ENCODE assay signal across 1 cellular context in the genomic region with DNA sequence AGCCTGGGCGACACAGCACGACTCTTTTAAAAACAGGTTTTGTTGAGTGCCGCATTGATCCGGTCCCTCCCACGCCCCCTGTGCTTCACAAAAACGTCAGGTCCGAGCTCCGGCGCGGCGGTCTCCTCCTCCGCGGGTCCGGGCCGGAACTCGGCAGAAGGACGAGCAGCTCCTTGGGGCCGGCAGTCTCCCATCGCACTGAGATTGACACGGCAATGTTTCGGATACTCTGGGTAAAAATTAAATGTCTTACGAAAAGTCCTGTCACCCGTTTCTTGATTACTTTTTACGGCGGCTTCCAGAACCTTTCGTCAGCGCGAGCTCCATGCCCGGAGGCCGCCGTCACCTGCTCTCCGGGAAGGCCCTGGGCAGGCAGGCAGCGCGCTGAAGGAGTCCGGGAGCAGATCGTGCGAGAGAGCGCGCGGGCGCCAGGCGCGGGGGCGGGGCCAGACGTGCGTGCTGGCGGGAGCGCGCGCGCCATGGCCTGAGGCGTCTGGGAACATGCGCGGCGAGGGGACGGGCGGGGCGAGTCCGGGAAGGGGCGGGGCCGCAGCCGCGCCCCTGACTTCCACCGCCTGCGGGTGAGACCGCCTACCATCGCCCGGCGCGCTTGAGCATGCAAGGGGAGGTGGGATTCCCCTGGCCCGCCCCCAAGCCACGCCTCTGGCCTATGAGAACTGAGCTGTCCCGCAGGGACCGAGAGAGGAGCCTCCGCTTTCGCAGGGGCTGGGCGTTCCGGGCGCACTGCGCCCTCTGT.
TF ChIP-seq lines count a peak whose summit lies in the region.

No MANE protein-coding gene starts in this region.

TF ChIP-seq in HepG2, 621 proteins besides CTCF, POLR2A, EP300 and RAD21 (continued from another document and continues in another):
- TF ChIP-seq, protein P1, sequence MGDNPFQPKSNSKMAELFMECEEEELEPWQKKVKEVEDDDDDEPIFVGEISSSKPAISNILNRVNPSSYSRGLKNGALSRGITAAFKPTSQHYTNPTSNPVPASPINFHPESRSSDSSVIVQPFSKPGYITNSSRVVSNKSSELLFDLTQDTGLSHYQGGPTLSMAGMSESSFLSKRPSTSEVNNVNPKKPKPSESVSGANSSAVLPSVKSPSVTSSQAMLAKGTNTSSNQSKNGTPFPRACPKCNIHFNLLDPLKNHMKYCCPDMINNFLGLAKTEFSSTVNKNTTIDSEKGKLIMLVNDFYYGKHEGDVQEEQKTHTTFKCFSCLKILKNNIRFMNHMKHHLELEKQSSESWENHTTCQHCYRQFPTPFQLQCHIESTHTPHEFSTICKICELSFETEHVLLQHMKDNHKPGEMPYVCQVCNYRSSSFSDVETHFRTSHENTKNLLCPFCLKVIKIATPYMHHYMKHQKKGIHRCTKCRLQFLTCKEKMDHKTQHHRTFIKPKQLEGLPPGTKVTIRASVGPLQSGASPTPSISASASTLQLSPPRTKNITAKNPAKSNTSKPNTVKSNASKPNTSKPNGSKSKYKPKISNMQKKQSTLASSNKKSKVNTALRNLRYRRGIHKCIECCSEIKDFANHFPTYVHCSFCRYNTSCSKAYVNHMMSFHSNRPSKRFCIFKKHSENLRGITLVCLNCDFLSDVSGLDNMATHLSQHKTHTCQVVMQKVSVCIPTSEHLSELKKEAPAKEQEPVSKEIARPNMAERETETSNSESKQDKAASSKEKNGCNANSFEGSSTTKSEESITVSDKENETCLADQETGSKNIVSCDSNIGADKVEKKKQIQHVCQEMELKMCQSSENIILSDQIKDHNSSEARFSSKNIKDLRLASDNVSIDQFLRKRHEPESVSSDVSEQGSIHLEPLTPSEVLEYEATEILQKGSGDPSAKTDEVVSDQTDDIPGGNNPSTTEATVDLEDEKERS (CRISPR knock-in tag; IDR thresholded peaks at IDR 0.05) = no peak; the same call in 1 of the 2 replicates
- TF ChIP-seq PHF20 (CRISPR knock-in tag; IDR thresholded peaks at IDR 0.05) = peak; percentile 47
- TF ChIP-seq ZSCAN9 (CRISPR knock-in tag; IDR thresholded peaks at IDR 0.05; ENCODE audit: borderline replicate concordance) = peak; percentile 37; the same call in 1 of the 2 replicates
- no peak for TF ChIP-seq MZF1 (CRISPR knock-in tag; IDR thresholded peaks at IDR 0.05; ENCODE audit: borderline replicate concordance)
- no peak for TF ChIP-seq RARG (CRISPR knock-in tag; IDR thresholded peaks at IDR 0.05; ENCODE audit: low read depth)
- TF ChIP-seq ZNF766 (CRISPR knock-in tag; IDR thresholded peaks at IDR 0.05; ENCODE audit: borderline replicate concordance) = peak; percentile 47; the same call in 1 of the 2 replicates
- TF ChIP-seq, protein P2, sequence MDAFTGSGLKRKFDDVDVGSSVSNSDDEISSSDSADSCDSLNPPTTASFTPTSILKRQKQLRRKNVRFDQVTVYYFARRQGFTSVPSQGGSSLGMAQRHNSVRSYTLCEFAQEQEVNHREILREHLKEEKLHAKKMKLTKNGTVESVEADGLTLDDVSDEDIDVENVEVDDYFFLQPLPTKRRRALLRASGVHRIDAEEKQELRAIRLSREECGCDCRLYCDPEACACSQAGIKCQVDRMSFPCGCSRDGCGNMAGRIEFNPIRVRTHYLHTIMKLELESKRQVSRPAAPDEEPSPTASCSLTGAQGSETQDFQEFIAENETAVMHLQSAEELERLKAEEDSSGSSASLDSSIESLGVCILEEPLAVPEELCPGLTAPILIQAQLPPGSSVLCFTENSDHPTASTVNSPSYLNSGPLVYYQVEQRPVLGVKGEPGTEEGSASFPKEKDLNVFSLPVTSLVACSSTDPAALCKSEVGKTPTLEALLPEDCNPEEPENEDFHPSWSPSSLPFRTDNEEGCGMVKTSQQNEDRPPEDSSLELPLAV (CRISPR knock-in tag; conservative IDR thresholded peaks at IDR 0.05; ENCODE audit: low read depth) = no peak
- TF ChIP-seq ZNF788 (CRISPR knock-in tag; IDR thresholded peaks at IDR 0.05; ENCODE audit: borderline replicate concordance) = peak; percentile 75
- TF ChIP-seq ONECUT2 (CRISPR knock-in tag; IDR thresholded peaks at IDR 0.05) = no peak
- no peak for TF ChIP-seq SOX13 (IDR thresholded peaks at IDR 0.05)
- no peak; a peak in 1 of 4 replicates for TF ChIP-seq SOX13 (CRISPR knock-in tag; conservative IDR thresholded peaks at IDR 0.05 in 1 of 2, IDR thresholded peaks at IDR 0.05 in 1 of 2)
- peak; percentile 69; the same call in 1 of the 2 replicates for TF ChIP-seq RXRB (CRISPR knock-in tag; IDR thresholded peaks at IDR 0.05; ENCODE audit: borderline replicate concordance)
- TF ChIP-seq, protein P3, sequence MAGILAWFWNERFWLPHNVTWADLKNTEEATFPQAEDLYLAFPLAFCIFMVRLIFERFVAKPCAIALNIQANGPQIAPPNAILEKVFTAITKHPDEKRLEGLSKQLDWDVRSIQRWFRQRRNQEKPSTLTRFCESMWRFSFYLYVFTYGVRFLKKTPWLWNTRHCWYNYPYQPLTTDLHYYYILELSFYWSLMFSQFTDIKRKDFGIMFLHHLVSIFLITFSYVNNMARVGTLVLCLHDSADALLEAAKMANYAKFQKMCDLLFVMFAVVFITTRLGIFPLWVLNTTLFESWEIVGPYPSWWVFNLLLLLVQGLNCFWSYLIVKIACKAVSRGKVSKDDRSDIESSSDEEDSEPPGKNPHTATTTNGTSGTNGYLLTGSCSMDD (CRISPR knock-in tag; IDR thresholded peaks at IDR 0.05) = no peak
- peak; percentile 71 for TF ChIP-seq MAZ (IDR thresholded peaks at IDR 0.05; ENCODE audit: borderline replicate concordance, low read depth, low read length)
- peak; percentile 90 for TF ChIP-seq MAZ (CRISPR knock-in tag; IDR thresholded peaks at IDR 0.05; ENCODE audit: low read depth)
- TF ChIP-seq BORCS8-MEF2B (CRISPR knock-in tag; IDR thresholded peaks at IDR 0.05) = peak; percentile 89
- TF ChIP-seq, protein P4, sequence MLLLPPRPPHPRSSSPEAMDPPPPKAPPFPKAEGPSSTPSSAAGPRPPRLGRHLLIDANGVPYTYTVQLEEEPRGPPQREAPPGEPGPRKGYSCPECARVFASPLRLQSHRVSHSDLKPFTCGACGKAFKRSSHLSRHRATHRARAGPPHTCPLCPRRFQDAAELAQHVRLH (CRISPR knock-in tag; IDR thresholded peaks at IDR 0.05; ENCODE audit: borderline replicate concordance, low read depth) = 0 out of 2 replicates have a peak, but pooled peaks have one; percentile 59
- TF ChIP-seq, protein P5, sequence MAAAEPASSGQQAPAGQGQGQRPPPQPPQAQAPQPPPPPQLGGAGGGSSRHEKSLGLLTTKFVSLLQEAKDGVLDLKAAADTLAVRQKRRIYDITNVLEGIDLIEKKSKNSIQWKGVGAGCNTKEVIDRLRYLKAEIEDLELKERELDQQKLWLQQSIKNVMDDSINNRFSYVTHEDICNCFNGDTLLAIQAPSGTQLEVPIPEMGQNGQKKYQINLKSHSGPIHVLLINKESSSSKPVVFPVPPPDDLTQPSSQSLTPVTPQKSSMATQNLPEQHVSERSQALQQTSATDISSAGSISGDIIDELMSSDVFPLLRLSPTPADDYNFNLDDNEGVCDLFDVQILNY (CRISPR knock-in tag; conservative IDR thresholded peaks at IDR 0.05) = peak; percentile 33; the same call in 1 of the 2 replicates
- TF ChIP-seq ZSCAN12 (CRISPR knock-in tag; IDR thresholded peaks at IDR 0.05) = peak; percentile 54; the same call in 1 of the 2 replicates
- 0 out of 2 replicates have a peak, but pooled peaks have one; percentile 47 for TF ChIP-seq MIER2 (CRISPR knock-in tag; IDR thresholded peaks at IDR 0.05)
- peak; percentile 74 for TF ChIP-seq KMT2A (CRISPR knock-in tag; IDR thresholded peaks at IDR 0.05)
- TF ChIP-seq SP5 (CRISPR knock-in tag; IDR thresholded peaks at IDR 0.05; ENCODE audit: borderline replicate concordance, low read depth) = peak; percentile 83; the same call in 1 of the 2 replicates
- TF ChIP-seq, protein P6, sequence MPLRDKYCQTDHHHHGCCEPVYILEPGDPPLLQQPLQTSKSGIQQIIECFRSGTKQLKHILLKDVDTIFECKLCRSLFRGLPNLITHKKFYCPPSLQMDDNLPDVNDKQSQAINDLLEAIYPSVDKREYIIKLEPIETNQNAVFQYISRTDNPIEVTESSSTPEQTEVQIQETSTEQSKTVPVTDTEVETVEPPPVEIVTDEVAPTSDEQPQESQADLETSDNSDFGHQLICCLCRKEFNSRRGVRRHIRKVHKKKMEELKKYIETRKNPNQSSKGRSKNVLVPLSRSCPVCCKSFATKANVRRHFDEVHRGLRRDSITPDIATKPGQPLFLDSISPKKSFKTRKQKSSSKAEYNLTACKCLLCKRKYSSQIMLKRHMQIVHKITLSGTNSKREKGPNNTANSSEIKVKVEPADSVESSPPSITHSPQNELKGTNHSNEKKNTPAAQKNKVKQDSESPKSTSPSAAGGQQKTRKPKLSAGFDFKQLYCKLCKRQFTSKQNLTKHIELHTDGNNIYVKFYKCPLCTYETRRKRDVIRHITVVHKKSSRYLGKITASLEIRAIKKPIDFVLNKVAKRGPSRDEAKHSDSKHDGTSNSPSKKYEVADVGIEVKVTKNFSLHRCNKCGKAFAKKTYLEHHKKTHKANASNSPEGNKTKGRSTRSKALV (CRISPR knock-in tag; IDR thresholded peaks at IDR 0.05) = peak; percentile 83
- TF ChIP-seq ERF (CRISPR knock-in tag; IDR thresholded peaks at IDR 0.05) = peak; percentile 52
- TF ChIP-seq MXI1 (IDR thresholded peaks at IDR 0.05; ENCODE audit: borderline replicate concordance, low read depth, low read length) = peak; percentile 87; the same call in 1 of the 3 replicates
- TF ChIP-seq REL (CRISPR knock-in tag; conservative IDR thresholded peaks at IDR 0.05) = no peak
- TF ChIP-seq, protein P7, sequence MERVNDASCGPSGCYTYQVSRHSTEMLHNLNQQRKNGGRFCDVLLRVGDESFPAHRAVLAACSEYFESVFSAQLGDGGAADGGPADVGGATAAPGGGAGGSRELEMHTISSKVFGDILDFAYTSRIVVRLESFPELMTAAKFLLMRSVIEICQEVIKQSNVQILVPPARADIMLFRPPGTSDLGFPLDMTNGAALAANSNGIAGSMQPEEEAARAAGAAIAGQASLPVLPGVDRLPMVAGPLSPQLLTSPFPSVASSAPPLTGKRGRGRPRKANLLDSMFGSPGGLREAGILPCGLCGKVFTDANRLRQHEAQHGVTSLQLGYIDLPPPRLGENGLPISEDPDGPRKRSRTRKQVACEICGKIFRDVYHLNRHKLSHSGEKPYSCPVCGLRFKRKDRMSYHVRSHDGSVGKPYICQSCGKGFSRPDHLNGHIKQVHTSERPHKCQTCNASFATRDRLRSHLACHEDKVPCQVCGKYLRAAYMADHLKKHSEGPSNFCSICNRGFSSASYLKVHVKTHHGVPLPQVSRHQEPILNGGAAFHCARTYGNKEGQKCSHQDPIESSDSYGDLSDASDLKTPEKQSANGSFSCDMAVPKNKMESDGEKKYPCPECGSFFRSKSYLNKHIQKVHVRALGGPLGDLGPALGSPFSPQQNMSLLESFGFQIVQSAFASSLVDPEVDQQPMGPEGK (CRISPR knock-in tag; IDR thresholded peaks at IDR 0.05) = peak; percentile 72
- TF ChIP-seq ZNF883 (CRISPR knock-in tag; IDR thresholded peaks at IDR 0.05; ENCODE audit: not compliant biosample characterization) = no peak
- no peak for TF ChIP-seq ZNF207 (IDR thresholded peaks at IDR 0.05; ENCODE audit: borderline replicate concordance)
- TF ChIP-seq ZFP36 (IDR thresholded peaks at IDR 0.05; ENCODE audit: borderline replicate concordance, low read depth, low read length, partially characterized antibody) = no peak
- TF ChIP-seq, protein P8, sequence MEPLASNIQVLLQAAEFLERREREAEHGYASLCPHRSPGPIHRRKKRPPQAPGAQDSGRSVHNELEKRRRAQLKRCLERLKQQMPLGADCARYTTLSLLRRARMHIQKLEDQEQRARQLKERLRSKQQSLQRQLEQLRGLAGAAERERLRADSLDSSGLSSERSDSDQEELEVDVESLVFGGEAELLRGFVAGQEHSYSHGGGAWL (CRISPR knock-in tag; IDR thresholded peaks at IDR 0.05) = peak; percentile 40; the same call in 1 of the 2 replicates
- TF ChIP-seq DPF2 (CRISPR knock-in tag; IDR thresholded peaks at IDR 0.05; ENCODE audit: borderline replicate concordance, low read depth) = no peak
- peak; percentile 80; the same call in 1 of the 2 replicates for TF ChIP-seq BRCA1 (CRISPR knock-in tag; IDR thresholded peaks at IDR 0.05)
- TF ChIP-seq SNRNP70 (IDR thresholded peaks at IDR 0.05; ENCODE audit: low read depth, low read length) = no peak
- TF ChIP-seq ZFP36L1 (CRISPR knock-in tag; IDR thresholded peaks at IDR 0.05) = peak; percentile 38; the same call in 1 of the 2 replicates
- peak; percentile 80 for TF ChIP-seq ISX (CRISPR knock-in tag; conservative IDR thresholded peaks at IDR 0.05)
- TF ChIP-seq FOXJ3 (CRISPR knock-in tag; IDR thresholded peaks at IDR 0.05; ENCODE audit: borderline replicate concordance) = peak; percentile 55; the same call in 1 of the 2 replicates
- TF ChIP-seq AKAP8 (CRISPR knock-in tag; IDR thresholded peaks at IDR 0.05) = peak; percentile 8; the same call in 1 of the 2 replicates
- TF ChIP-seq, protein P9, sequence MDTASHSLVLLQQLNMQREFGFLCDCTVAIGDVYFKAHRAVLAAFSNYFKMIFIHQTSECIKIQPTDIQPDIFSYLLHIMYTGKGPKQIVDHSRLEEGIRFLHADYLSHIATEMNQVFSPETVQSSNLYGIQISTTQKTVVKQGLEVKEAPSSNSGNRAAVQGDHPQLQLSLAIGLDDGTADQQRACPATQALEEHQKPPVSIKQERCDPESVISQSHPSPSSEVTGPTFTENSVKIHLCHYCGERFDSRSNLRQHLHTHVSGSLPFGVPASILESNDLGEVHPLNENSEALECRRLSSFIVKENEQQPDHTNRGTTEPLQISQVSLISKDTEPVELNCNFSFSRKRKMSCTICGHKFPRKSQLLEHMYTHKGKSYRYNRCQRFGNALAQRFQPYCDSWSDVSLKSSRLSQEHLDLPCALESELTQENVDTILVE (CRISPR knock-in tag; IDR thresholded peaks at IDR 0.05) = 0 out of 2 replicates have a peak, but pooled peaks have one; percentile 26
- TF ChIP-seq, protein P10, sequence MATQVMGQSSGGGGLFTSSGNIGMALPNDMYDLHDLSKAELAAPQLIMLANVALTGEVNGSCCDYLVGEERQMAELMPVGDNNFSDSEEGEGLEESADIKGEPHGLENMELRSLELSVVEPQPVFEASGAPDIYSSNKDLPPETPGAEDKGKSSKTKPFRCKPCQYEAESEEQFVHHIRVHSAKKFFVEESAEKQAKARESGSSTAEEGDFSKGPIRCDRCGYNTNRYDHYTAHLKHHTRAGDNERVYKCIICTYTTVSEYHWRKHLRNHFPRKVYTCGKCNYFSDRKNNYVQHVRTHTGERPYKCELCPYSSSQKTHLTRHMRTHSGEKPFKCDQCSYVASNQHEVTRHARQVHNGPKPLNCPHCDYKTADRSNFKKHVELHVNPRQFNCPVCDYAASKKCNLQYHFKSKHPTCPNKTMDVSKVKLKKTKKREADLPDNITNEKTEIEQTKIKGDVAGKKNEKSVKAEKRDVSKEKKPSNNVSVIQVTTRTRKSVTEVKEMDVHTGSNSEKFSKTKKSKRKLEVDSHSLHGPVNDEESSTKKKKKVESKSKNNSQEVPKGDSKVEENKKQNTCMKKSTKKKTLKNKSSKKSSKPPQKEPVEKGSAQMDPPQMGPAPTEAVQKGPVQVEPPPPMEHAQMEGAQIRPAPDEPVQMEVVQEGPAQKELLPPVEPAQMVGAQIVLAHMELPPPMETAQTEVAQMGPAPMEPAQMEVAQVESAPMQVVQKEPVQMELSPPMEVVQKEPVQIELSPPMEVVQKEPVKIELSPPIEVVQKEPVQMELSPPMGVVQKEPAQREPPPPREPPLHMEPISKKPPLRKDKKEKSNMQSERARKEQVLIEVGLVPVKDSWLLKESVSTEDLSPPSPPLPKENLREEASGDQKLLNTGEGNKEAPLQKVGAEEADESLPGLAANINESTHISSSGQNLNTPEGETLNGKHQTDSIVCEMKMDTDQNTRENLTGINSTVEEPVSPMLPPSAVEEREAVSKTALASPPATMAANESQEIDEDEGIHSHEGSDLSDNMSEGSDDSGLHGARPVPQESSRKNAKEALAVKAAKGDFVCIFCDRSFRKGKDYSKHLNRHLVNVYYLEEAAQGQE (IDR thresholded peaks at IDR 0.05; ENCODE audit: borderline replicate concordance in 1 of 2, low read depth in 1 of 2, low read length in 2 of 2) = 0 out of 4 replicates have a peak, but pooled peaks of 1 of the 2 experiments have one; percentile 7
